8 cellular contexts compared by ENCODE assay signal in the genomic region with DNA sequence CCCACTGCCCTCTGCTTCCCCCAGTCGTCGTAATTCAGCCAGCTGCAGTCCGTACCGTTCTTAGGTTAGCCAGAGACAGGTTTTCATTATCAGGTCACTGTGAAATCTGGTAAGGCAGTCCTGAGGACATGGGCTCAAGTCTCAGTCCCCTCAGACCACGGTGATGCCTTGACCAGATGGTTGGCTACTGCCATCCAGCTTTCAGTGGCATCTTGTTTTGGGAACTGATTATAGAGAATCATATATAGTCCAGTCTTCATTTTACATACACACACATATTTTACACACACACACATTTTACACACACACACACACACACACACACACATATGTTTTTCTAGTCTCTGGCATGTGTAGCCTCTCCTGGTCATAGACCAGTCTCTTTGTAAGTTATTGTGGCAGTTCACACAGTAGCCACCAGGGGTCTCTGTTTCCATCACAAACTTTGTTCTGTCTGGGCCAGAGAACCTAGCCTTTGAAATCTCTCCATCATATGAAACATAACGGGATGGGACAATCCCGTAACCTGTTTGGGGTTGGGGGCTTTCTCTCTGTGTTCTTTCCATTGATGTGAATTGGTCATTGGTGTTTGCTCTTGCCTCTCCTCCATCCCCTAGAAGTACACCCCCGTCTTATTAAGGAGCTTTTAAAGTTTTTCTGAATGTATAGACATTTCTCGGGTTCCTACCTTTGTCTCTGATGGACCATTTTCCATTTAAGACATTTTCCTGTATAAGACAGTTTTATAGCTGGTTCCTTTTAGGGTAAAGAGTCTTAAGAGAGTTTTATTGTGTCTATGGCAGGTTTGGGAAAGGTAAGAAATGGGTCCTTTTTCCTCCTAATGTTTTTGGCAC. TPM values are rescaled to one million over a fixed set of nuclear protein-coding genes. Genes with fewer than 3 reads are reported as not detected.
DNase-seq lines count a peak whose midpoint lies in the region; TF ChIP-seq lines count a peak whose summit lies in the region.

No MANE protein-coding gene starts in this region.

- no peak for TF ChIP-seq EP300 in transverse colon (IDR thresholded peaks at IDR 0.05; ENCODE audit: low read depth)

- no peak overlapping the region for H3K4me3 ChIP-seq in transverse colon

- intact Hi-C loops in transverse colon (cut with DNase I; ENCODE audit: low total_unique reads): no loop called here

- H3K27ac ChIP-seq in transverse colon: no peak overlapping the region

- 62 to 70% methylated on average over 6 to 9 of the region's 9 CpGs for WGBS in transverse colon (ENCODE audit: low coverage in 1 of 2), 2 donors

- in situ Hi-C loops in transverse colon (cut with MboI; ENCODE audit: low pct_ligation_motif_present in 1 of 4, low pct_unique_long_range_greater_than_20kb in 1 of 4, low sequenced_read_pairs in 3 of 4): no loop called here

- no peaks in the 10 kb centered on the region for H3K36me3 ChIP-seq in transverse colon

- DNase-seq in SIG-M5 treated with dmso at 0.1 percent for 504 hours (lab: John Stamatoyannopoulos, UW; ENCODE audit: unreplicated experiment) (peak; percentile 80), SIG-M5 (lab: John Stamatoyannopoulos, UW) (no peak), KG1 (lab: John Stamatoyannopoulos, UW) (peak; percentile 80), RPMI7951 (ENCODE audit: low read depth) (peak; percentile 67), activated T-helper 1 cell treated with Interleukin-2 at 50 U/mL for 16 hours (ENCODE audit: low read depth) (peak; percentile 51), fibroblast of peridontal ligament (ENCODE audit: extremely low read depth) (peak; percentile 85), nucleus accumbens (lab: John Stamatoyannopoulos, UW) (peak in 36 of 56 donors; percentile 5 to 88 (median 39)), transverse colon (peak; percentile 82)

- peaks cover 0 to 6% (median 3%) of the 10 kb centered on the region in 4 donors for H3K4me1 ChIP-seq in transverse colon

- TF ChIP-seq CTCF in transverse colon (IDR thresholded peaks at IDR 0.05): peak; percentile 79 to 88 (median 84)

- no peak for TF ChIP-seq POLR2A in transverse colon (IDR thresholded peaks at IDR 0.05)

- no peaks in the 10 kb centered on the region for H3K27me3 ChIP-seq in transverse colon

- H3K9me3 ChIP-seq in transverse colon: no peaks in the 10 kb centered on the region

RNA-seq across cellular contexts. Expression of a gene that starts 8.4 kb away (rescaled TPM):
- total RNA-seq in RPMI7951 (2014; rRNA removed; shearing (Covaris generic)): 8.9 and 9.0 TPM in 2 replicates
- total RNA-seq in transverse colon: 10 to 100 TPM; 13.8 to 77.4 (median 17.8) TPM

RNA-seq across cellular contexts. Expression of a gene that starts 45.5 kb away (rescaled TPM):
- 0.24 and 0.59 TPM in 2 replicates for total RNA-seq in RPMI7951 (2014; rRNA removed; shearing (Covaris generic))
- total RNA-seq in transverse colon: 10 to 100 TPM in 1 of 4 donors, 1 to 10 TPM in 3; 4.6 to 14.0 (median 7.8) TPM
